In the genomic region with DNA sequence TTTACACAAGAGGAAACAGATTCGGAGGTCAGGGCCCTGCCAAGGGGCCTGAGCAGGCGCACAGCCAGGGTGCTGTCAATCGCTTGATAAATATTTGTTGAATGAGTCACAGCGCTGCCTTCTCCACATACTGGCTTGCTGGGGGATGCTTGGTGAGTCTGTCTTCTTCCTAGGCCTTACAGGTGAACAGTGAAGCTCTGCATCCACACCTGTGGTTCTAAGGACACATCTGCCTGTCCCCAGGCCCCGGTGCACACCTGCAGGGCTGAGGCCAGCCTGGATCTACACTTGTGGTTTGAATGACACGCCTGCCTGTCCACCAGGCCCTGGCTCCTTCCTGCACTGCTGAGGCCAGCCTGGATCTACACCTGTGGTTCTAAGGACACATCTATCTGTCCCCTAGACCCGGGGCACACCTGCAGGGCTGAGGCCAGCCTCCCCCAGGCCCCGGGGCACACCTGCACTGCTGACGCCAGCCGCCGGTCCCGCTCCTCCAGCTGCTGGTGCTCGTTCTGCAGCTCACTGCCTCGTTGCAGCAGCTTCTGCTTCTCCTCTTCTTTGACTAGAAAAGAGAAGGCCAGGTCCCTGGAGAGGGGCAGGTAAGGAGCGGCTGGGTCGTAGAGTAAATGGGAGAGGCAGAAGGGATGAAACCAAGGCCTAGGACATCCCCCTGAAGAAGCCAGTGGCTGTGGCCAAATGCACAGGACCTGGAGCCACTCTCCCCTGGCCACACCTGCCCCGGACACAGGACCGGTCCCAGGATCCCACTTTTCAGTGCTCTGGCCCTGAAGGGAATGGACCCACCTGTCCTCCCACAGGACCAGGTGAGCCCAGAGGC, we compare ENCODE assay signal across 1 cellular context.
TF ChIP-seq lines count a peak whose summit lies in the region.

No MANE protein-coding gene starts in this region.

TF ChIP-seq in H1, 55 proteins besides CTCF, POLR2A, EP300 and RAD21:
- TF ChIP-seq POLR2AphosphoS5 (IDR thresholded peaks at IDR 0.05; ENCODE audit: low read depth, low read length) (0 out of 2 replicates have a peak, but pooled peaks have one; percentile 6), GTF2F1 (IDR thresholded peaks at IDR 0.05; ENCODE audit: borderline replicate concordance, low read depth, low read length) (no peak)
